Comparison of ENCODE assay signal across 8 cellular contexts in genomic region chr17:77280304-77280910, GRCh38.
DNase-seq lines count a peak whose midpoint lies in the region; ATAC-seq and TF ChIP-seq lines count a peak whose summit lies in the region.

No MANE protein-coding gene starts in this region.

- DNase-seq in GM06990 (ENCODE audit: extremely low read depth, insufficient read length) (no peak), left kidney (ENCODE audit: low read depth, low spot score) (peak; percentile 66), vagina (ENCODE audit: extremely low spot score in 2 of 2) (no peak), SKM-1 treated with dmso at 0.1 percent for 144 hours (lab: John Stamatoyannopoulos, UW; ENCODE audit: unreplicated experiment) (no peak), GM19240 (ENCODE audit: insufficient read length, low spot score) (no peak), substantia nigra (lab: John Stamatoyannopoulos, UW) (no peak)
- DNase-seq in activated T-helper 2 cell treated with anti-CD3 and anti-CD28 coated beads, Interferon-gamma antibody, Interleukin-2, Interleukin-4, amounts not matched to agents 10 μg/mL and 5 μg/mL and 100 μg/mL, durations not matched to agents 14 hours and 24 hours and 36 hours (ENCODE audit: low spot score): no peak

- TF ChIP-seq POLR2A in vagina (IDR thresholded peaks at IDR 0.05): no peak

- no peaks in the 10 kb centered on the region for H3K9me3 Mint-ChIP-seq in activated T-helper 2 cell treated with anti-CD3 and anti-CD28 coated beads, Interferon-gamma antibody, Interleukin-2, Interleukin-4, amounts not matched to agents 10 μg/mL and 5 μg/mL and 100 μg/mL, durations not matched to agents 14 hours and 24 hours and 36 hours

- peaks cover 41% of the 10 kb centered on the region for H3K27me3 Mint-ChIP-seq in activated T-helper 2 cell treated with anti-CD3 and anti-CD28 coated beads, Interferon-gamma antibody, Interleukin-2, Interleukin-4, amounts not matched to agents 10 μg/mL and 5 μg/mL and 100 μg/mL, durations not matched to agents 14 hours and 24 hours and 36 hours (ENCODE audit: low read depth)

- H3K36me3 ChIP-seq in GM06990 (ENCODE audit: control insufficient read depth, insufficient read depth, low read length): no peaks in the 10 kb centered on the region; the same call in 1 of the 2 replicates
- no peaks in the 10 kb centered on the region for H3K36me3 ChIP-seq in vagina

- H3K4me1 ChIP-seq in vagina: peaks cover 31% of the 10 kb centered on the region

- H3K27ac Mint-ChIP-seq in activated T-helper 2 cell treated with anti-CD3 and anti-CD28 coated beads, Interferon-gamma antibody, Interleukin-2, Interleukin-4, amounts not matched to agents 10 μg/mL and 5 μg/mL and 100 μg/mL, durations not matched to agents 14 hours and 24 hours and 36 hours: no peak overlapping the region

- no peaks in the 10 kb centered on the region for H3K9me3 ChIP-seq in vagina

- H3K4me3 Mint-ChIP-seq in activated T-helper 2 cell treated with anti-CD3 and anti-CD28 coated beads, Interferon-gamma antibody, Interleukin-2, Interleukin-4, amounts not matched to agents 10 μg/mL and 5 μg/mL and 100 μg/mL, durations not matched to agents 14 hours and 24 hours and 36 hours (ENCODE audit: low read depth): peak overlapping the region; percentile 68

- H3K4me3 ChIP-seq in GM06990 (replicated peaks; ENCODE audit: low read depth, low read length): peak overlapping the region; percentile 29
- peak overlapping the region; percentile 46 to 60 for H3K4me3 ChIP-seq in vagina

- no peak for TF ChIP-seq CTCF in GM06990 (IDR thresholded peaks at IDR 0.05; ENCODE audit: insufficient read depth, low read length, poor library complexity, severe bottlenecking)
- TF ChIP-seq CTCF in vagina (IDR thresholded peaks at IDR 0.05): no peak

- H3K27me3 ChIP-seq in GM06990 (replicated peaks; ENCODE audit: control insufficient read depth, insufficient read depth, low read length) (no peaks in the 10 kb centered on the region), vagina (no peaks in the 10 kb centered on the region)

- intact Hi-C loops in activated T-helper 2 cell treated with anti-CD3 and anti-CD28 coated beads, Interferon-gamma antibody, Interleukin-2, Interleukin-4, amounts not matched to agents 10 μg/mL and 5 μg/mL and 100 μg/mL, durations not matched to agents 14 hours and 24 hours and 36 hours (cut with micrococcal nuclease): loop anchor here (5.0 kb wide), 1 partner anchor 37 kb away; a partner anchor contains a TSS
- intact Hi-C loops in vagina (cut with DNase I): no loop called here

- peak; percentile 8 for ATAC-seq in HG03460 (IDR thresholded peaks at IDR 0.05; ENCODE audit: unreplicated experiment)

- H3K4me1 Mint-ChIP-seq in activated T-helper 2 cell treated with anti-CD3 and anti-CD28 coated beads, Interferon-gamma antibody, Interleukin-2, Interleukin-4, amounts not matched to agents 10 μg/mL and 5 μg/mL and 100 μg/mL, durations not matched to agents 14 hours and 24 hours and 36 hours (ENCODE audit: low read depth): peaks cover 11% of the 10 kb centered on the region

- H3K36me3 Mint-ChIP-seq in activated T-helper 2 cell treated with anti-CD3 and anti-CD28 coated beads, Interferon-gamma antibody, Interleukin-2, Interleukin-4, amounts not matched to agents 10 μg/mL and 5 μg/mL and 100 μg/mL, durations not matched to agents 14 hours and 24 hours and 36 hours (ENCODE audit: low read depth): no peaks in the 10 kb centered on the region

- peak overlapping the region; percentile 44 for H3K27ac ChIP-seq in vagina
- no peak overlapping the region for H3K27ac ChIP-seq in substantia nigra (ENCODE audit: low read depth, low read length, poor library complexity, severe bottlenecking)
